In genomic region chr11:119645018-119645417, GRCh38 we compare ENCODE assay signal across 32 cellular contexts.
"Had no signal": no experiment of that assay in that cellular context is flagged by ENCODE, and none has a peak within 500 bp of the region (broad histone marks: within the 10 kb centered on the region; RNA-seq: fewer than 3 reads in every experiment).

No MANE protein-coding gene starts in this region.

- ATAC-seq: activated CD4-positive, CD25-positive, alpha-beta regulatory T cell treated with anti-CD3 and anti-CD28 coated beads, Interleukin-2, amount 50 U/mL, for 24 hours; activated CD8-positive, alpha-beta T cell treated with anti-CD3 and anti-CD28 coated beads for 36 hours; activated naive CD8-positive, alpha-beta T cell treated with anti-CD3 and anti-CD28 coated beads, Interleukin-2, amount 50 U/mL, for 24 hours; activated T-cell treated with anti-CD3 and anti-CD28 coated beads, Interleukin-2, amount 50 U/mL, for 4 hours; activated T-helper 17 cell treated with anti-CD3 and anti-CD28 coated beads, Interleukin-2, amount 50 U/mL, for 72 hours; body of pancreas; gastroesophageal sphincter; T-helper 17 cell had no signal

- H3K27ac ChIP-seq: adrenal gland, body of pancreas, epithelial cell of prostate, esophagus squamous epithelium, gastroesophageal sphincter, WERI-Rb-1 had no signal

- H3K4me1 ChIP-seq: adrenal gland, body of pancreas, gastroesophageal sphincter had no signal

- H3K27me3 ChIP-seq: adrenal gland, body of pancreas had no signal

- H3K9me3 ChIP-seq: adrenal gland, body of pancreas, esophagus squamous epithelium, gastroesophageal sphincter had no signal

- FAIRE-seq: colon, endometrium, endothelial cell of umbilical vein had no signal

- DNase-seq: activated B cell treated with CpG ODN at 0.5 μM for 24 hours; activated CD4-positive, alpha-beta T cell treated with anti-CD3 and anti-CD28 coated beads for 48 hours; activated CD4-positive, alpha-beta T cell treated with anti-CD3 and anti-CD28 coated beads, Interleukin-2, amount 50 U/mL, for 1 hour; activated CD4-positive, alpha-beta T cell treated with anti-CD3 and anti-CD28 coated beads, Interleukin-2, amount 50 U/mL, for 48 hours; activated CD8-positive, alpha-beta memory T cell treated with anti-CD3 and anti-CD28 coated beads for 24 hours; activated CD8-positive, alpha-beta T cell treated with anti-CD3 and anti-CD28 coated beads for 36 hours; activated effector memory CD4-positive, alpha-beta T cell treated with Interleukin-2 at 50 U/mL for 16 hours; activated naive CD4-positive, alpha-beta T cell treated with anti-CD3 and anti-CD28 coated beads for 36 hours; activated naive CD8-positive, alpha-beta T cell treated with anti-CD3 and anti-CD28 coated beads for 36 hours; activated naive CD8-positive, alpha-beta T cell treated with anti-CD3 and anti-CD28 coated beads, Interleukin-2, amount 50 U/mL, for 24 hours; activated T-cell treated with anti-CD3 and anti-CD28 coated beads, Interleukin-2, amount 50 U/mL, for 4 hours; adrenal gland; amygdala; aorta; body of pancreas; caudate nucleus; cortex of kidney; dermis blood vessel endothelial cell; effector CD4-positive, alpha-beta T cell; esophagus squamous epithelium; foreskin melanocyte; T-helper 1 cell; T-helper 17 cell; T1000; WERI-Rb-1 had no signal

- H3K36me3 ChIP-seq: adrenal gland, esophagus squamous epithelium, gastroesophageal sphincter, WERI-Rb-1 had no signal

- H3K4me3 ChIP-seq: adrenal gland, body of pancreas, esophagus squamous epithelium, gastroesophageal sphincter had no signal
